ENCODE assay signal across 16 cellular contexts in the genomic region with DNA sequence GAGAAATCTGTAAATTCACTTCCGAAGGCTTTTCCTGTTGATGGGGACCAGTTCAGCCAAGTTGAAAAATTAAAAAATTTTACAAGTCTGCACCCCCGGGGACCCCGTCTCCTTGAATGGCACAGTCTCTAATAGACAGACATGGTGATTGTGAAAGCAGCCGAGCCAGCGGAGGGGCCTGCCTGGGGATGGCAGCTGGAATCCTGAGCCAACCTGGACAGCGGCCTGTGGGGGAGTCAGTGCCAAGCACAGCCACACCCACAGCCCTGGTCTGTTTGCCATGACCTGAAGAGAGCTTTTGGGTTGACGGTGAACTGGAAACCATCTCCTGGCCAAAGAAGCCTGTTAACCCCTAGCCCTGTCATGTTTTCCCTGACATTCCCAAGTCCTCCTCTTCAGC.
DNase-seq lines count a peak whose midpoint lies in the region; ATAC-seq and TF ChIP-seq lines count a peak whose summit lies in the region.
"Had no signal": no experiment of that assay in that cellular context is flagged by ENCODE, and none has a peak within 500 bp of the region (broad histone marks: within the 10 kb centered on the region; RNA-seq: fewer than 3 reads in every experiment).

No MANE protein-coding gene starts in this region.

- H3K9me3 ChIP-seq in esophagus muscularis mucosa: peaks cover 0 to 15% (median 13%) of the 10 kb centered on the region in 4 donors
- H3K9me3 ChIP-seq in right cardiac atrium (ENCODE audit: control insufficient read depth, low read length): peaks cover 1% of the 10 kb centered on the region
- H3K9me3 ChIP-seq in tibial artery: peaks cover 0 to 12% (median 11%) of the 10 kb centered on the region in 3 donors

- H3K36me3 ChIP-seq in esophagus muscularis mucosa: peaks cover 0 to 4% (median 2%) of the 10 kb centered on the region in 4 donors
- H3K36me3 ChIP-seq in tibial artery: no peaks in the 10 kb centered on the region

- H3K4me1 ChIP-seq in esophagus muscularis mucosa (no peaks in the 10 kb centered on the region), right cardiac atrium (ENCODE audit: control insufficient read depth, insufficient read depth, low read length) (no peaks in the 10 kb centered on the region), tibial artery (no peaks in the 10 kb centered on the region)

- ATAC-seq in right cardiac atrium (peak; percentile 18 to 75), HG03378 (IDR thresholded peaks at IDR 0.05; ENCODE audit: unreplicated experiment) (no peak), GM18907 (IDR thresholded peaks at IDR 0.05; ENCODE audit: unreplicated experiment) (no peak)

- DNase-seq in DMS53 (lab: John Stamatoyannopoulos, UW) (peak; percentile 46), DMS53 treated with DMSO at 0.1 percent for 48 hours (lab: John Stamatoyannopoulos, UW; ENCODE audit: unreplicated experiment) (no peak), esophagus muscularis mucosa (ENCODE audit: extremely low spot score) (peak; percentile 81), right cardiac atrium (peak in 1 of 3 donors; percentile 74), posterior vena cava (ENCODE audit: low spot score) (peak; percentile 60), tibial artery (no peak)
- DNase-seq: H9, Karpas-422, NCI-H1048, NCI-H1436, NCI-H1930, NCI-H345, NCI-H524 treated with DMSO at 0.1 percent for 48 hours had no signal

- no peak for TF ChIP-seq EP300 in esophagus muscularis mucosa (IDR thresholded peaks at IDR 0.05)

- 86% methylated on average over 6 of the region's 7 CpGs for WGBS in esophagus muscularis mucosa
- WGBS in right cardiac atrium: 65% methylated on average over 7 of the region's 7 CpGs

- H3K4me3 ChIP-seq in esophagus muscularis mucosa (no peak overlapping the region), right cardiac atrium (ENCODE audit: low read length) (no peak overlapping the region), tibial artery (no peak overlapping the region)

- H3K27me3 ChIP-seq in esophagus muscularis mucosa (peaks cover 0 to 5% (median 0%) of the 10 kb centered on the region in 4 donors), right cardiac atrium (ENCODE audit: control insufficient read depth, insufficient read depth) (no peaks in the 10 kb centered on the region), tibial artery (peaks cover 0 to 6% of the 10 kb centered on the region in 2 donors)

- no peak for TF ChIP-seq POLR2A in esophagus muscularis mucosa (IDR thresholded peaks at IDR 0.05; ENCODE audit: low read depth)

- TF ChIP-seq CTCF in esophagus muscularis mucosa (IDR thresholded peaks at IDR 0.05) (no peak), tibial artery (IDR thresholded peaks at IDR 0.05) (no peak)

- intact Hi-C loops in esophagus muscularis mucosa (cut with DNase I) (no loop called here), right cardiac atrium (cut with DNase I) (no loop called here), posterior vena cava (cut with DNase I) (no loop called here), tibial artery (cut with DNase I; ENCODE audit: low total_unique reads) (no loop called here)

- no peak overlapping the region for H3K27ac ChIP-seq in esophagus muscularis mucosa (replicated peaks in 1 of 4)
- no peak overlapping the region for H3K27ac ChIP-seq in right cardiac atrium (ENCODE audit: low read length)
- H3K27ac ChIP-seq in tibial artery: no peak overlapping the region
- H3K27ac ChIP-seq: 22Rv1 had no signal

Comparison
In these comparisons a context has a peak if more than half of its experiments do, and no peak if none do; other contexts are left out.
1. DNase-seq: peak in DMS53 (single experiment), esophagus muscularis mucosa (single experiment) and posterior vena cava (single experiment); none in DMS53 treated with DMSO at 0.1 percent for 48 hours (single experiment) and tibial artery (0 of 2).
2. ATAC-seq: peak in right cardiac atrium (2 of 2); none in HG03378 (single experiment) and GM18907 (single experiment).